ENCODE assay signal across 1 cellular context in the genomic region with DNA sequence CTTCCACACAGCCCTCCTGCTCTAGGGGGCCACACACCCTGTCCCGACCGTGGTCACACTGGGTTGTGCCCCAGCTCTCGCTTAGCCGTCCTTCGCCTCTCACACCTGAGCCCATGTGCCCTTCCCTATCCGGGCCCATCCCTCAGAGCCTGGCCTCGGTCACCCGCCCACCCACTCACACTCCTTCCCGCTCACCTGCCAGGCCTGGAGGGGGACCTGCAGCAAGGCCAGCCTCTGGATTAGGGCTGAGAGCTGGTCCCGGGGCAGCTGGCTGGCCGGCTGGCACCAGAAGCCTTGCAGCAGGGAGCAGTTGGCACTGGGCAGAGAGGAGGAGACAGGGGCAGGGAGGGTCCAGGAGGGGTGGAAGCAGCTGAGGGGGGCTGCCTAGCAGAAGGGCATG.
TF ChIP-seq lines count a peak whose summit lies in the region.

No MANE protein-coding gene starts in this region.

TF ChIP-seq in HepG2, 621 proteins besides CTCF, POLR2A, EP300 and RAD21:
- no peak for TF ChIP-seq HDAC6 (IDR thresholded peaks at IDR 0.05; ENCODE audit: low read depth, low read length)
- 0 out of 2 replicates have a peak, but pooled peaks have one; percentile 53 for TF ChIP-seq HNRNPL (IDR thresholded peaks at IDR 0.05; ENCODE audit: low read depth, low read length)
